Comparison of ENCODE assay signal across 9 cellular contexts in the genomic region with DNA sequence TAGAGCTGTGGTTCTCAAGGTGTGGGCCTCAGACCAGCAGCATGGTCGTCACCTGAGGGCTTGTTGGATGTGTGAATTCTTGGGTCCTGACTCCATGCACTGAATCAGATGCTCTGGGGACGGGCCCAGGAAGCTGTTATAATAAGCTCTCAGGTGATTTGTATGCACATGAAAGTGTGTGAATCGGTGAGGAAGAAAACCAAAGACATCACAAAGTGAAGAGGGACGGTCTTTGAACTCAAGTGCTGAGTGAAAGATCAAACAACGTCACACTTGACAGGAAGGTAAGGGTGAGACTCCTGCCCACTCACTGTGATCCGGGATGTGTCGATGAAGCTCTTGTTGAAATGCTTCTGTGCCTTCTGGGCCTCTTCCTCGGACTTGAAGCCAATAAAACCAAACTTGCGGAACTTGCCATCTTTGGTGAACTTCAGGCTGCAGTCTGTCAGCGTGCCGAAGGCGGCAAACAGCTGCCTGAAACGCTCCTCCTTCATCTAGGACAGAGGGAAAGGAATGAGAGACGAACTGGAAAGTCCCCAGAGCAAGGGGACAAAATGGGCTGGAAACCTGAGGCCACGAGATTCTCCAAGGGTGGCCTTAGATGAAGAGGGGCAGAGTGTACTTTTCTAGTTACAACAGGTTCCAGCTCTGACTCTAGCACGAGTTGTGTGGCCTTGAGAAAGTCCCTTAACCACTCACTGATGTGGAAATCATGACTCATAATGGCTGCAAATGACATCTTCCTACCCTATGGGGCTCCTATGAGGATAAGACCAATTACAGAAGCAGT. TPM values are rescaled to one million over a fixed set of nuclear protein-coding genes. Genes with fewer than 3 reads are reported as not detected.
DNase-seq lines count a peak whose midpoint lies in the region; ATAC-seq, FAIRE-seq and TF ChIP-seq lines count a peak whose summit lies in the region.
"Had no signal": no experiment of that assay in that cellular context is flagged by ENCODE, and none has a peak within 500 bp of the region (broad histone marks: within the 10 kb centered on the region; RNA-seq: fewer than 3 reads in every experiment).

No MANE protein-coding gene starts in this region.

- no peaks in the 10 kb centered on the region for H3K9me1 ChIP-seq in K562 (ENCODE audit: control insufficient read depth, insufficient read depth, low read length)

- no peak overlapping the region for H2AFZ ChIP-seq in K562 (ENCODE audit: low read depth, low read length)

- no peaks in the 10 kb centered on the region for H4K20me1 ChIP-seq in K562 (replicated peaks; ENCODE audit: control insufficient read depth, insufficient read depth, low read length)

- peaks cover 34% of the 10 kb centered on the region for H3K79me2 ChIP-seq in K562 (ENCODE audit: control insufficient read depth, insufficient read depth, low read length)

- POLR2A ChIA-PET in K562 (lab: Yijun Ruan, JAX) = interaction anchor here (0.6 to 1.5 kb wide), 2 partner anchors 8 to 49 kb away, joined by 3 to 7 read pairs; no protein-coding TSS in a partner anchor

- no peak for TF ChIP-seq CTCF in K562 (IDR thresholded peaks at IDR 0.05 in 2 of 3, conservative IDR thresholded peaks at IDR 0.05 in 1 of 3; ENCODE audit: insufficient read depth in 2 of 3, low read depth in 1 of 3, low read length in 3 of 3)

- H3K9ac ChIP-seq in K562 (ENCODE audit: insufficient read depth in 1 of 2, low read depth in 2 of 2, low read length in 2 of 2) = peak overlapping the region in 1 of 2 experiments; percentile 10; a peak in 1 of 4 replicates

- no peak overlapping the region for H3K4me2 ChIP-seq in K562 (ENCODE audit: insufficient read depth, low read length)

- CTCF ChIA-PET in K562 (lab: Yijun Ruan, JAX; ENCODE audit: low intra/inter-chr PET ratio) = no interaction called here

- intact Hi-C loops in K562 (cut with micrococcal nuclease) (no loop called here), left ventricle myocardium superior (cut with micrococcal nuclease) (no loop called here)

- TF ChIP-seq POLR2A in K562 (conservative IDR thresholded peaks at IDR 0.05) = no peak

- peaks cover 73% of the 10 kb centered on the region; the same call in 2 of the 3 replicates for H3K36me3 ChIP-seq in K562 (ENCODE audit: control insufficient read depth, insufficient read depth, low read length)

- H3K4me3 ChIP-seq in K562 = no peak overlapping the region
- H3K4me3 ChIP-seq: HAP-1 had no signal

- H3K4me1 ChIP-seq in K562 (replicated peaks in 1 of 2; ENCODE audit: control insufficient read depth in 2 of 2, insufficient read depth in 2 of 2, low read length in 2 of 2) = peaks cover 4 to 12% of the 10 kb centered on the region in 2 experiments; a peak in 3 of 5 replicates

- no TSS peak for BruUV-seq in K562 (replicated peaks; lab: Mats Ljungman, UMichigan)

- in situ Hi-C loops in K562 (cut with MboI) = no loop called here

- no peak overlapping the region for H3K27ac ChIP-seq in K562 (ENCODE audit: extremely low read depth, low read depth, low read length)

- no peaks in the 10 kb centered on the region for H3K9me3 ChIP-seq in K562 (replicated peaks; ENCODE audit: control insufficient read depth, insufficient read depth, low read depth, low read length)
- H3K9me3 ChIP-seq: HAP-1 had no signal

- ATAC-seq in K562 (no peak), left ventricle myocardium superior (no peak), GM19324 (IDR thresholded peaks at IDR 0.05; ENCODE audit: low FRiP score, unreplicated experiment) (no peak)

- no peaks in the 10 kb centered on the region for H3K27me3 ChIP-seq in K562 (ENCODE audit: control insufficient read depth in 2 of 2, insufficient read depth in 2 of 2, low read length in 2 of 2)

- peak; percentile 11 for DNase-seq in activated CD4-positive, CD25-positive, alpha-beta regulatory T cell treated with anti-CD3 and anti-CD28 coated beads, Interleukin-2, amount 50 U/mL, for 16 hours (ENCODE audit: low read depth, low spot score)
- DNase-seq in activated CD4-positive, CD25-positive, alpha-beta regulatory T cell (lab: John Stamatoyannopoulos, UW) = no peak
- DNase-seq in MV-4-11 (lab: John Stamatoyannopoulos, UW) = peak; percentile 80
- DNase-seq in K562 (ENCODE audit: extremely low read depth in 1 of 4, low spot score in 3 of 4) = no peak
- peak; percentile 25 to 40 for DNase-seq in stimulated activated CD8-positive, alpha-beta memory T cell treated with anti-CD3 and anti-CD28 coated beads, Interleukin-15, amount 100 ng/mL, for 48 hours (ENCODE audit: low read depth in 2 of 2)
- DNase-seq in left ventricle myocardium superior = no peak
- no peak for DNase-seq in Ammon's horn (ENCODE audit: low spot score)

- TF ChIP-seq RAD21 in K562 (CRISPR knock-in tag; conservative IDR thresholded peaks at IDR 0.05 in 1 of 2, IDR thresholded peaks at IDR 0.05 in 1 of 2) = no peak

- TF ChIP-seq EP300 in K562 (IDR thresholded peaks at IDR 0.05; ENCODE audit: low read length) = no peak

- WGBS in K562 (ENCODE audit: insufficient coverage, low coverage, missing lambda C conversion rate) = 85% methylated on average over 16 of the region's 16 CpGs

- FAIRE-seq in K562 (lab: Jason Lieb, UNC) = no peak

TF ChIP-seq in K562, 482 proteins besides CTCF, POLR2A, EP300 and RAD21:
- TF ChIP-seq FOSL1 (tag; conservative IDR thresholded peaks at IDR 0.05) (peak; percentile 36; the same call in 1 of the 2 replicates), SMARCA4 (IDR thresholded peaks at IDR 0.05) (no peak), ATF3 (IDR thresholded peaks at IDR 0.05) (peak; percentile 25; the same call in 1 of the 2 replicates), ATF3 (CRISPR knock-in tag; conservative IDR thresholded peaks at IDR 0.05) (no peak)

RNA-seq across cellular contexts. Expression of gene RBM19, which starts 4.0 kb away (rescaled TPM):
- total RNA-seq in K562 (2011; cell fraction: chromatin; rRNA removed; ENCODE audit: low replicate concordance) = 62.4 and 97.5 TPM in 2 replicates
- total RNA-seq in K562 (2011; cell fraction: nucleolus; rRNA removed) = 44.2 and 51.4 TPM in 2 replicates
- total RNA-seq in K562 (2011; cell fraction: nucleoplasm; rRNA removed) = 50.4 and 55.4 TPM in 2 replicates
- total RNA-seq in K562 (2014; rRNA removed) (50.4 and 51.0 TPM in 2 replicates), K562 (2014; rRNA removed; fragmentation: Illumina TruSeq; extraction: Trizol) (30.9 and 34.5 TPM in 2 replicates), K562 (2015; rRNA removed; fragmentation: Illumina TruSeq; extraction: Trizol) (42.1 and 45.2 TPM in 2 replicates), K562 (2021) (51.5 and 58.4 TPM in 2 replicates), left ventricle myocardium superior (19.8 TPM)
- polyA plus RNA-seq in K562 (2011; rRNA removed) (22.4 and 22.6 TPM in 2 replicates), K562 (2014; fragmentation: Illumina TruSeq; extraction: Trizol) (37.9 TPM in 2 replicates), K562 (2014; fragmentation: Nextera tagmentation; extraction: Ambion mirVana) (10 to 100 TPM; 16.0 to 19.5 TPM), K562 (2014; rRNA removed) (49.7 and 53.4 TPM in 2 replicates)
- polyA plus RNA-seq in K562 (2011; cell fraction: cytosol; rRNA removed) = 16.8 and 23.2 TPM in 2 replicates
- polyA plus RNA-seq in K562 (2011; cell fraction: nucleus; rRNA removed) = 63.1 and 103 TPM in 2 replicates
- 23.4 and 32.8 TPM in 2 replicates for polyA plus RNA-seq in K562 (2012)
- polyA minus RNA-seq in K562 (2011; rRNA and poly(A)+ RNA removed) = 26.9 and 34.1 TPM in 2 replicates
- 21.8 and 27.6 TPM in 2 replicates for polyA minus RNA-seq in K562 (2011; cell fraction: cytosol; rRNA and poly(A)+ RNA removed)
- 41.9 and 53.0 TPM in 2 replicates for polyA minus RNA-seq in K562 (2011; cell fraction: nucleus; rRNA and poly(A)+ RNA removed)

Comparison
In these comparisons a context has a peak if more than half of its experiments do, and no peak if none do; other contexts are left out.
1. DNase-seq: peak in activated CD4-positive, CD25-positive, alpha-beta regulatory T cell treated with anti-CD3 and anti-CD28 coated beads, Interleukin-2, amount 50 U/mL, for 16 hours (single experiment), MV-4-11 (single experiment) and stimulated activated CD8-positive, alpha-beta memory T cell treated with anti-CD3 and anti-CD28 coated beads, Interleukin-15, amount 100 ng/mL, for 48 hours (2 of 2); none in activated CD4-positive, CD25-positive, alpha-beta regulatory T cell (0 of 4), K562 (0 of 4), left ventricle myocardium superior (single experiment) and Ammon's horn (single experiment).